In the genomic region with DNA sequence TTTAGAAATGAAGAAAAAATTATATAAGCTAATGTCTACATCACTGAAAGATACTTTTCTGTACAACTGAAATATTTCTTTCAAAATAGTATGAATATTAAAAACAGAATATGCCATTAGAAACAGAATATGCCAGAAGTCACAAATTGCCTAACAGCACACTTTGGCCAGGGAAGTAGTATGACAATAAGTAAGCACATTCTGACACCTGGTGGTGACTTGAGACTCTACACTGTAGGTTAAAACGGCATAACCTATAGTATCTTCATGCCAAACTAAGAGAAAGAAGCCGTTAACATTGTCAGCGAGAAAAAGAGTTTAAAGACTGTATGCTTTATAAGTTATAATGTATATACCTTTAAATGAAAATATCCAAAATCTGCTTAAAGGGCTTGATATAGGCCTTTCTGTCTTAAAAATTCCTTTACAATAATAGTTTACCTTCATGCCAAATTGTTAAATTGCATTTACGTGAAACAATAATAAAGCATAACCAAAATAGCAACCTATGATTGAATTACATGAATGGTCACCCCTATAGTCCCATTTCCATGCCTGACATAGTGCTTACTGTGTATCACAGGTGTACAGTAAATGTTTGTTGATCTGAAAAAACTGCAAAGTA, we compare ENCODE assay signal across 1 cellular context.
TF ChIP-seq lines count a peak whose summit lies in the region.

No MANE protein-coding gene starts in this region.

TF ChIP-seq in GM23338, 12 proteins besides CTCF, POLR2A, EP300 and RAD21 (continued from another document):
- TF ChIP-seq, protein P1, sequence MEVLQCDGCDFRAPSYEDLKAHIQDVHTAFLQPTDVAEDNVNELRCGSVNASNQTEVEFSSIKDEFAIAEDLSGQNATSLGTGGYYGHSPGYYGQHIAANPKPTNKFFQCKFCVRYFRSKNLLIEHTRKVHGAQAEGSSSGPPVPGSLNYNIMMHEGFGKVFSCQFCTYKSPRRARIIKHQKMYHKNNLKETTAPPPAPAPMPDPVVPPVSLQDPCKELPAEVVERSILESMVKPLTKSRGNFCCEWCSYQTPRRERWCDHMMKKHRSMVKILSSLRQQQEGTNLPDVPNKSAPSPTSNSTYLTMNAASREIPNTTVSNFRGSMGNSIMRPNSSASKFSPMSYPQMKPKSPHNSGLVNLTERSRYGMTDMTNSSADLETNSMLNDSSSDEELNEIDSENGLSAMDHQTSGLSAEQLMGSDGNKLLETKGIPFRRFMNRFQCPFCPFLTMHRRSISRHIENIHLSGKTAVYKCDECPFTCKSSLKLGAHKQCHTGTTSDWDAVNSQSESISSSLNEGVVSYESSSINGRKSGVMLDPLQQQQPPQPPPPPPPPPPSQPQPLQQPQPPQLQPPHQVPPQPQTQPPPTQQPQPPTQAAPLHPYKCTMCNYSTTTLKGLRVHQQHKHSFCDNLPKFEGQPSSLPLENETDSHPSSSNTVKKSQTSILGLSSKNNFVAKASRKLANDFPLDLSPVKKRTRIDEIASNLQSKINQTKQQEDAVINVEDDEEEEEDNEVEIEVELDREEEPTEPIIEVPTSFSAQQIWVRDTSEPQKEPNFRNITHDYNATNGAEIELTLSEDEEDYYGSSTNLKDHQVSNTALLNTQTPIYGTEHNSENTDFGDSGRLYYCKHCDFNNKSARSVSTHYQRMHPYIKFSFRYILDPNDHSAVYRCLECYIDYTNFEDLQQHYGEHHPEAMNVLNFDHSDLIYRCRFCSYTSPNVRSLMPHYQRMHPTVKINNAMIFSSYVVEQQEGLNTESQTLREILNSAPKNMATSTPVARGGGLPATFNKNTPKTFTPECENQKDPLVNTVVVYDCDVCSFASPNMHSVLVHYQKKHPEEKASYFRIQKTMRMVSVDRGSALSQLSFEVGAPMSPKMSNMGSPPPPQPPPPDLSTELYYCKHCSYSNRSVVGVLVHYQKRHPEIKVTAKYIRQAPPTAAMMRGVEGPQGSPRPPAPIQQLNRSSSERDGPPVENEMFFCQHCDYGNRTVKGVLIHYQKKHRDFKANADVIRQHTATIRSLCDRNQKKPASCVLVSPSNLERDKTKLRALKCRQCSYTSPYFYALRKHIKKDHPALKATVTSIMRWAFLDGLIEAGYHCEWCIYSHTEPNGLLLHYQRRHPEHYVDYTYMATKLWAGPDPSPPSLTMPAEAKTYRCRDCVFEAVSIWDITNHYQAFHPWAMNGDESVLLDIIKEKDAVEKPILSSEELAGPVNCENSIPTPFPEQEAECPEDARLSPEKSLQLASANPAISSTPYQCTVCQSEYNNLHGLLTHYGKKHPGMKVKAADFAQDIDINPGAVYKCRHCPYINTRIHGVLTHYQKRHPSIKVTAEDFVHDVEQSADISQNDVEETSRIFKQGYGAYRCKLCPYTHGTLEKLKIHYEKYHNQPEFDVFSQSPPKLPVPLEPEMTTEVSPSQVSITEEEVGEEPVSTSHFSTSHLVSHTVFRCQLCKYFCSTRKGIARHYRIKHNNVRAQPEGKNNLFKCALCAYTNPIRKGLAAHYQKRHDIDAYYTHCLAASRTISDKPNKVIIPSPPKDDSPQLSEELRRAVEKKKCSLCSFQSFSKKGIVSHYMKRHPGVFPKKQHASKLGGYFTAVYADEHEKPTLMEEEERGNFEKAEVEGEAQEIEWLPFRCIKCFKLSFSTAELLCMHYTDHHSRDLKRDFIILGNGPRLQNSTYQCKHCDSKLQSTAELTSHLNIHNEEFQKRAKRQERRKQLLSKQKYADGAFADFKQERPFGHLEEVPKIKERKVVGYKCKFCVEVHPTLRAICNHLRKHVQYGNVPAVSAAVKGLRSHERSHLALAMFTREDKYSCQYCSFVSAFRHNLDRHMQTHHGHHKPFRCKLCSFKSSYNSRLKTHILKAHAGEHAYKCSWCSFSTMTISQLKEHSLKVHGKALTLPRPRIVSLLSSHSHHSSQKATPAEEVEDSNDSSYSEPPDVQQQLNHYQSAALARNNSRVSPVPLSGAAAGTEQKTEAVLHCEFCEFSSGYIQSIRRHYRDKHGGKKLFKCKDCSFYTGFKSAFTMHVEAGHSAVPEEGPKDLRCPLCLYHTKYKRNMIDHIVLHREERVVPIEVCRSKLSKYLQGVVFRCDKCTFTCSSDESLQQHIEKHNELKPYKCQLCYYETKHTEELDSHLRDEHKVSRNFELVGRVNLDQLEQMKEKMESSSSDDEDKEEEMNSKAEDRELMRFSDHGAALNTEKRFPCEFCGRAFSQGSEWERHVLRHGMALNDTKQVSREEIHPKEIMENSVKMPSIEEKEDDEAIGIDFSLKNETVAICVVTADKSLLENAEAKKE (CRISPR knock-in tag; IDR thresholded peaks at IDR 0.05) = no peak
- TF ChIP-seq, protein P2, sequence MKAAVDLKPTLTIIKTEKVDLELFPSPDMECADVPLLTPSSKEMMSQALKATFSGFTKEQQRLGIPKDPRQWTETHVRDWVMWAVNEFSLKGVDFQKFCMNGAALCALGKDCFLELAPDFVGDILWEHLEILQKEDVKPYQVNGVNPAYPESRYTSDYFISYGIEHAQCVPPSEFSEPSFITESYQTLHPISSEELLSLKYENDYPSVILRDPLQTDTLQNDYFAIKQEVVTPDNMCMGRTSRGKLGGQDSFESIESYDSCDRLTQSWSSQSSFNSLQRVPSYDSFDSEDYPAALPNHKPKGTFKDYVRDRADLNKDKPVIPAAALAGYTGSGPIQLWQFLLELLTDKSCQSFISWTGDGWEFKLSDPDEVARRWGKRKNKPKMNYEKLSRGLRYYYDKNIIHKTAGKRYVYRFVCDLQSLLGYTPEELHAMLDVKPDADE (IDR thresholded peaks at IDR 0.05) = no peak
